Comparison of ENCODE assay signal across 30 cellular contexts in genomic region chr7:96135241-96135640, GRCh38.
DNase-seq lines count a peak whose midpoint lies in the region; ATAC-seq and TF ChIP-seq lines count a peak whose summit lies in the region.
"Had no signal": no experiment of that assay in that cellular context is flagged by ENCODE, and none has a peak within 500 bp of the region (broad histone marks: within the 10 kb centered on the region; RNA-seq: fewer than 3 reads in every experiment).

No MANE protein-coding gene starts in this region.

- H3K27ac ChIP-seq in transverse colon, result no peak overlapping the region
- H3K27ac ChIP-seq: brain microvascular endothelial cell, GM23248, right lobe of liver had no signal

- no peaks in the 10 kb centered on the region for H3K4me1 ChIP-seq in transverse colon
- H3K4me1 ChIP-seq: right lobe of liver had no signal

- H3K4me3 Mint-ChIP-seq in Calu3 (ENCODE audit: low read depth, unreplicated experiment), result peak overlapping the region; percentile 32
- H3K4me3 Mint-ChIP-seq: activated B cell treated with CpG ODN at 0.5 μM for 24 hours; activated naive CD4-positive, alpha-beta T cell treated with anti-CD3 and anti-CD28 coated beads, Interleukin-2, amount 10 ng/mL, durations not matched to agents 7 days and 5 days; activated T-helper 1 cell treated with anti-CD3 and anti-CD28 coated beads, Interleukin-12 subunit alpha, Interleukin-12 subunit beta, Interleukin-2, Interleukin-4 antibody, amounts not matched to agents 30 ng/mL and 10 ng/mL and 1 ng/mL, durations not matched to agents 14 hours and 24 hours and 36 hours; B cell; CD8-positive, alpha-beta T cell had no signal

- intact Hi-C loops in Calu3 (cut with micrococcal nuclease; ENCODE audit: unreplicated experiment), result loop anchor here (2.0 kb wide), 1 partner anchor 50 kb away; no protein-coding TSS in a partner anchor
- intact Hi-C loops in transverse colon (cut with DNase I; ENCODE audit: low total_unique reads), result no loop called here

- TF ChIP-seq CTCF in Calu3 (IDR thresholded peaks at IDR 0.05; ENCODE audit: unreplicated experiment) (no peak), transverse colon (IDR thresholded peaks at IDR 0.05) (no peak)

- no peaks in the 10 kb centered on the region for H3K9me3 ChIP-seq in transverse colon
- H3K9me3 ChIP-seq: right lobe of liver had no signal

- BruUV-seq in Calu3 (replicated peaks; lab: Mats Ljungman, UMichigan), result no TSS peak

- in situ Hi-C loops in transverse colon (cut with MboI; ENCODE audit: low pct_ligation_motif_present in 1 of 4, low pct_unique_long_range_greater_than_20kb in 1 of 4, low sequenced_read_pairs in 3 of 4), result no loop called here

- CTCF ChIA-PET in Calu3 (lab: Charles Lee), result no interaction called here

- H3K27me3 ChIP-seq in transverse colon, result no peaks in the 10 kb centered on the region
- H3K27me3 ChIP-seq: brain microvascular endothelial cell, right lobe of liver had no signal

- TF ChIP-seq POLR2A in transverse colon (IDR thresholded peaks at IDR 0.05), result no peak

- no peak for ATAC-seq in HG03439 (IDR thresholded peaks at IDR 0.05; ENCODE audit: unreplicated experiment)
- ATAC-seq: CD8-positive, alpha-beta T cell; left cardiac atrium; Panc1; right lobe of liver had no signal

- DNase-seq in Calu3 (peak; percentile 32), NCI-H146 (lab: John Stamatoyannopoulos, UW) (peak; percentile 53), amniotic epithelial cell (ENCODE audit: low read depth) (peak; percentile 20), kidney tubule cell (ENCODE audit: low spot score) (peak; percentile 28), AG08395 (ENCODE audit: low spot score) (no peak), transverse colon (no peak), medulla oblongata (ENCODE audit: extremely low spot score) (no peak)
- DNase-seq: activated B cell treated with CpG ODN at 0.5 μM for 24 hours; activated CD4-positive, alpha-beta T cell treated with anti-CD3 and anti-CD28 coated beads, Interleukin-2, amount 50 U/mL, for 4 hours; activated naive CD4-positive, alpha-beta T cell treated with anti-CD3 and anti-CD28 coated beads, Interleukin-2, amount 10 ng/mL, durations not matched to agents 7 days and 5 days; amniotic stem cell; brain microvascular endothelial cell; CD8-positive, alpha-beta T cell; DMS 273 treated with DMSO at 0.1 percent for 48 hours; EL; erythroblast; GM23248; head of caudate nucleus; left cardiac atrium; mesenchymal stem cell; NCI-H2081 treated with DMSO at 0.1 percent for 48 hours; NCI-H446 treated with DMSO at 0.1 percent for 48 hours; posterior cingulate gyrus; right lobe of liver; stimulated activated naive CD4-positive, alpha-beta T cell treated with Interleukin-2 at 50 U/mL for 16 hours; T-helper 1 cell had no signal

- no peaks in the 10 kb centered on the region for H3K27me3 Mint-ChIP-seq in Calu3 (ENCODE audit: unreplicated experiment)
- H3K27me3 Mint-ChIP-seq: activated B cell treated with CpG ODN at 0.5 μM for 24 hours; activated naive CD4-positive, alpha-beta T cell treated with anti-CD3 and anti-CD28 coated beads, Interleukin-2, amount 10 ng/mL, durations not matched to agents 7 days and 5 days; B cell had no signal

- peaks cover 0 to 5% (median 0%) of the 10 kb centered on the region in 4 donors for H3K36me3 ChIP-seq in transverse colon
- H3K36me3 ChIP-seq: brain microvascular endothelial cell had no signal

- H3K36me3 Mint-ChIP-seq in Calu3 (ENCODE audit: insufficient read depth, unreplicated experiment), result peaks cover 6% of the 10 kb centered on the region

- no peaks in the 10 kb centered on the region for H3K9me3 Mint-ChIP-seq in Calu3 (ENCODE audit: low read depth, unreplicated experiment)
- H3K9me3 Mint-ChIP-seq: activated B cell treated with CpG ODN at 0.5 μM for 24 hours; activated naive CD4-positive, alpha-beta T cell treated with anti-CD3 and anti-CD28 coated beads, Interleukin-2, amount 10 ng/mL, durations not matched to agents 7 days and 5 days; activated T-helper 1 cell treated with anti-CD3 and anti-CD28 coated beads, Interleukin-12 subunit alpha, Interleukin-12 subunit beta, Interleukin-2, Interleukin-4 antibody, amounts not matched to agents 30 ng/mL and 10 ng/mL and 1 ng/mL, durations not matched to agents 14 hours and 24 hours and 36 hours; CD8-positive, alpha-beta T cell had no signal

- H3K4me1 Mint-ChIP-seq in Calu3 (ENCODE audit: low read depth, unreplicated experiment), result peaks cover 21% of the 10 kb centered on the region
- H3K4me1 Mint-ChIP-seq: activated B cell treated with CpG ODN at 0.5 μM for 24 hours; activated naive CD4-positive, alpha-beta T cell treated with anti-CD3 and anti-CD28 coated beads, Interleukin-2, amount 10 ng/mL, durations not matched to agents 7 days and 5 days; B cell had no signal

- H3K27ac Mint-ChIP-seq in Calu3 (ENCODE audit: unreplicated experiment), result peak overlapping the region; percentile 85
- H3K27ac Mint-ChIP-seq: activated B cell treated with CpG ODN at 0.5 μM for 24 hours; activated naive CD4-positive, alpha-beta T cell treated with anti-CD3 and anti-CD28 coated beads, Interleukin-2, amount 10 ng/mL, durations not matched to agents 7 days and 5 days; activated T-helper 1 cell treated with anti-CD3 and anti-CD28 coated beads, Interleukin-12 subunit alpha, Interleukin-12 subunit beta, Interleukin-2, Interleukin-4 antibody, amounts not matched to agents 30 ng/mL and 10 ng/mL and 1 ng/mL, durations not matched to agents 14 hours and 24 hours and 36 hours; B cell; CD8-positive, alpha-beta T cell had no signal

- 86 to 100% methylated on average over 2 of the region's 2 CpGs for WGBS in transverse colon (ENCODE audit: low coverage in 1 of 2), 2 donors

- no peak for TF ChIP-seq EP300 in transverse colon (IDR thresholded peaks at IDR 0.05; ENCODE audit: low read depth)

- H3K4me3 ChIP-seq in transverse colon, result no peak overlapping the region
- H3K4me3 ChIP-seq: GM23248, right lobe of liver had no signal

Comparison
In these comparisons a context has a peak if more than half of its experiments do, and no peak if none do; other contexts are left out.
1. DNase-seq: peak in Calu3 (single experiment), NCI-H146 (single experiment), amniotic epithelial cell (single experiment) and kidney tubule cell (single experiment); none in AG08395 (single experiment), transverse colon (single experiment) and medulla oblongata (single experiment).